In the genomic region with DNA sequence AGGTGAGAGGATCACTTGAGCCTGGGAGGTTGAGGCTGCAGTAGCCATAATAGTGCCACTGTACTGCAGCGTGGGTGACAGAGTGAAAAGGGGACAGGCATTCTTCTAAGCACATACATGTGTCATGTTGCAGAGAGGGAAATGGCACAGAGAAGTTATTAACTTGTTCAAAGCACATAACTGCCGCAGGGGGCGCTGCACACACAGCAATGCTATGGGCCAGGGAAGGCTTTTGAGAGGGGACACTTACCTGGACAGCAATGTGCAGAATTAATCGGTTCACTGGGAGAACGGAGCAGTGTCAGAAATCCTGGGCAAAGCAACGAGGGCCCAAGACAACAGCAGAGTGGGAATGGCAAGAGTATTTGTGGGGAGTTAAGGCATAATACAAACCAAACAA, we compare ENCODE assay signal across 11 cellular contexts. TPM values are rescaled to one million over a fixed set of nuclear protein-coding genes. Genes with fewer than 3 reads are reported as not detected.
DNase-seq lines count a peak whose midpoint lies in the region; TF ChIP-seq lines count a peak whose summit lies in the region.
"Had no signal": no experiment of that assay in that cellular context is flagged by ENCODE, and none has a peak within 500 bp of the region (broad histone marks: within the 10 kb centered on the region; RNA-seq: fewer than 3 reads in every experiment).

No MANE protein-coding gene starts in this region.

- no peak overlapping the region for H3T11ph ChIP-seq in H9 (ENCODE audit: low read length)

- H4K91ac ChIP-seq in H9 (ENCODE audit: insufficient read length, low read depth, low read length): no peak overlapping the region

- H3K27me3 ChIP-seq in DOHH2 (ENCODE audit: control insufficient read depth, low read length) (no peaks in the 10 kb centered on the region), H9 (ENCODE audit: insufficient read depth, low read length) (no peaks in the 10 kb centered on the region), mesendoderm (ENCODE audit: insufficient read depth, low read length, poor library complexity) (no peaks in the 10 kb centered on the region)
- no peaks in the 10 kb centered on the region for H3K27me3 ChIP-seq in effector memory CD4-positive, alpha-beta T cell (replicated peaks; ENCODE audit: control insufficient read depth, insufficient read depth, low read length, poor library complexity, severe bottlenecking)

- TF ChIP-seq CTCF in DOHH2 (IDR thresholded peaks at IDR 0.05; ENCODE audit: low read depth, low read length, poor library complexity, severe bottlenecking) (peak; percentile 29), H9 (conservative IDR thresholded peaks at IDR 0.05) (peak; percentile 83), WI38 (IDR thresholded peaks at IDR 0.05; ENCODE audit: low read depth, low read length) (peak; percentile 15; the same call in 1 of the 2 replicates)

- no peaks in the 10 kb centered on the region for H3K36me3 ChIP-seq in DOHH2 (ENCODE audit: control insufficient read depth, low read length)
- H3K36me3 ChIP-seq in mesendoderm (ENCODE audit: control insufficient read depth, insufficient read depth, low read length): no peaks in the 10 kb centered on the region
- no peaks in the 10 kb centered on the region for H3K36me3 ChIP-seq in effector memory CD4-positive, alpha-beta T cell (ENCODE audit: control insufficient read depth, insufficient read depth, low read length)

- H4K8ac ChIP-seq in H9 (replicated peaks; ENCODE audit: insufficient read length, low read depth, low read length) (no peak overlapping the region), mesendoderm (ENCODE audit: low read depth, low read length) (no peak overlapping the region)

- H3K79me1 ChIP-seq in H9 (ENCODE audit: insufficient read depth, low read depth, low read length, poor library complexity, severe bottlenecking) (no peaks in the 10 kb centered on the region), mesendoderm (ENCODE audit: low read length) (no peaks in the 10 kb centered on the region)

- H3K9me3 ChIP-seq in DOHH2 (ENCODE audit: control insufficient read depth, insufficient read depth, low read length) (no peaks in the 10 kb centered on the region), H9 (ENCODE audit: control insufficient read depth, low read depth, low read length) (no peaks in the 10 kb centered on the region)
- H3K9me3 ChIP-seq in effector memory CD4-positive, alpha-beta T cell (ENCODE audit: control insufficient read depth, low read length): no peaks in the 10 kb centered on the region

- peaks cover 8 to 15% of the 10 kb centered on the region in 2 experiments for H3K4me1 Mint-ChIP-seq in H9

- no peaks in the 10 kb centered on the region for H3F3A ChIP-seq in DOHH2 (ENCODE audit: control insufficient read depth, insufficient read depth)

- H4K5ac ChIP-seq in H9 (ENCODE audit: insufficient read length, low read depth, low read length) (no peak overlapping the region), mesendoderm (ENCODE audit: low read length) (no peak overlapping the region)

- H3K4me1 ChIP-seq in DOHH2 (ENCODE audit: control insufficient read depth, low read length) (no peaks in the 10 kb centered on the region), H9 (ENCODE audit: insufficient read depth, low read length) (no peaks in the 10 kb centered on the region), mesendoderm (ENCODE audit: control insufficient read depth, low read depth, low read length) (no peaks in the 10 kb centered on the region)
- no peaks in the 10 kb centered on the region for H3K4me1 ChIP-seq in effector memory CD4-positive, alpha-beta T cell (ENCODE audit: control insufficient read depth, insufficient read depth, low read length, poor library complexity, severe bottlenecking)
- H3K4me1 ChIP-seq: parathyroid adenoma had no signal

- H2BK20ac ChIP-seq in H9 (ENCODE audit: low read depth, low read length, poor library complexity, severe bottlenecking): no peak overlapping the region

- H3K27me3 Mint-ChIP-seq in H9 (ENCODE audit: low read depth): no peaks in the 10 kb centered on the region

- no peaks in the 10 kb centered on the region for H3K9me3 Mint-ChIP-seq in H9
- H3K9me3 Mint-ChIP-seq: activated T-cell treated with anti-CD3 and anti-CD28 coated beads, Interleukin-2, amount 50 U/mL, for 4 hours had no signal

- H3K36me3 Mint-ChIP-seq in H9 (ENCODE audit: insufficient read depth in 1 of 3, low read depth in 3 of 3): no peaks in the 10 kb centered on the region

- no peaks in the 10 kb centered on the region for H3K79me2 ChIP-seq in DOHH2 (ENCODE audit: control insufficient read depth, low read length)
- no peaks in the 10 kb centered on the region for H3K79me2 ChIP-seq in H9 (ENCODE audit: insufficient read depth, low read length)
- H3K79me2 ChIP-seq in mesendoderm (ENCODE audit: control insufficient read depth, insufficient read depth, low read length): no peaks in the 10 kb centered on the region
- H3K79me2 ChIP-seq: parathyroid adenoma had no signal

- H2BK120ac ChIP-seq in H9 (ENCODE audit: low read depth, low read length, poor library complexity, severe bottlenecking) (no peak overlapping the region), mesendoderm (ENCODE audit: low read depth, low read length) (no peak overlapping the region)

- H2AK5ac ChIP-seq in H9 (ENCODE audit: insufficient read length, low read length) (no peak overlapping the region), mesendoderm (ENCODE audit: low read length) (no peak overlapping the region)

- H3K4me3 Mint-ChIP-seq in H9: no peak overlapping the region
- H3K4me3 Mint-ChIP-seq: activated T-cell treated with anti-CD3 and anti-CD28 coated beads, Interleukin-2, amount 50 U/mL, for 4 hours had no signal

- H3K9ac ChIP-seq in H9 (ENCODE audit: extremely low read depth, insufficient read length, low read length) (no peak overlapping the region), mesendoderm (ENCODE audit: low read length) (no peak overlapping the region)
- H3K9ac ChIP-seq: parathyroid adenoma had no signal

- no peak overlapping the region for H2AFZ ChIP-seq in H9 (ENCODE audit: low read length)
- H2AFZ ChIP-seq: parathyroid adenoma had no signal

- H2BK15ac ChIP-seq in H9 (ENCODE audit: low read depth, low read length): no peak overlapping the region
- H2BK15ac ChIP-seq in mesendoderm (replicated peaks; ENCODE audit: low read depth): no peak overlapping the region

- H3K23ac ChIP-seq in H9 (ENCODE audit: insufficient read length, low read depth, low read length) (no peak overlapping the region), mesendoderm (ENCODE audit: low read length) (no peak overlapping the region)

- no peak overlapping the region for H3K56ac ChIP-seq in H9 (ENCODE audit: insufficient read length, low read depth, low read length)
- H3K56ac ChIP-seq in mesendoderm (ENCODE audit: low read length): no peak overlapping the region

- WGBS in H9 (ENCODE audit: extremely low coverage, insufficient read length, low lambda C conversion rate): no CpG with 5 or more reads among the region's 6 CpGs
- no CpG with 5 or more reads among the region's 6 CpGs for WGBS in mesendoderm (ENCODE audit: extremely low coverage, insufficient coverage, low lambda C conversion rate)

- no peaks in the 10 kb centered on the region for H3K9me2 ChIP-seq in DOHH2 (replicated peaks; ENCODE audit: control insufficient read depth, low read length)

- no peak overlapping the region for H2BK5ac ChIP-seq in H9 (ENCODE audit: insufficient read length, low read length)
- no peak overlapping the region for H2BK5ac ChIP-seq in mesendoderm (ENCODE audit: low read length)

- no peaks in the 10 kb centered on the region for H3K23me2 ChIP-seq in H9 (ENCODE audit: insufficient read length, low read depth, low read length, poor library complexity, severe bottlenecking)

- H3K14ac ChIP-seq in H9 (ENCODE audit: insufficient read depth, low read length): no peak overlapping the region

- H4K20me1 ChIP-seq in DOHH2 (ENCODE audit: control insufficient read depth, insufficient read depth, low read depth, low read length): no peaks in the 10 kb centered on the region
- H4K20me1 ChIP-seq in H9 (ENCODE audit: control insufficient read depth, insufficient read depth, insufficient read length): no peaks in the 10 kb centered on the region

- H2BK12ac ChIP-seq in H9 (ENCODE audit: insufficient read length, low read depth, low read length): no peak overlapping the region

- DNase-seq in H9 (peak; percentile 73), mesendoderm (peak; percentile 66), NCI-H146 treated with DMSO at 0.1 percent for 48 hours (lab: John Stamatoyannopoulos, UW; ENCODE audit: unreplicated experiment) (no peak), NCI-H1436 treated with DMSO at 0.1 percent for 48 hours (lab: John Stamatoyannopoulos, UW) (no peak)
- DNase-seq in effector memory CD4-positive, alpha-beta T cell: no peak
- DNase-seq in activated CD4-positive, alpha-beta T cell treated with anti-CD3 and anti-CD28 coated beads, Interleukin-2, amount 50 U/mL, for 1 hour: no peak
- DNase-seq: activated T-cell treated with anti-CD3 and anti-CD28 coated beads, Interleukin-2, amount 50 U/mL, for 4 hours had no signal

- H3K4me2 ChIP-seq in DOHH2 (ENCODE audit: low read length): no peak overlapping the region
- H3K4me2 ChIP-seq in H9 (ENCODE audit: insufficient read depth, insufficient read length, low read length): no peak overlapping the region
- H3K4me2 ChIP-seq in mesendoderm (ENCODE audit: low read length): no peak overlapping the region

- H3K4ac ChIP-seq in H9 (ENCODE audit: low read depth, low read length): no peak overlapping the region
- H3K4ac ChIP-seq in mesendoderm (ENCODE audit: low read depth, low read length): no peak overlapping the region

- no peak overlapping the region for H3K4me3 ChIP-seq in DOHH2 (ENCODE audit: low read length)
- no peak overlapping the region for H3K4me3 ChIP-seq in WI38 (ENCODE audit: low read depth, low read length)
- no peak overlapping the region for H3K4me3 ChIP-seq in mesendoderm (ENCODE audit: low read length)
- H3K4me3 ChIP-seq in effector memory CD4-positive, alpha-beta T cell (ENCODE audit: insufficient read depth, low read depth, low read length, poor library complexity, severe bottlenecking): no peak overlapping the region
- H3K4me3 ChIP-seq: coronary artery had no signal

- H3K27ac Mint-ChIP-seq in H9: no peak overlapping the region

- no peak overlapping the region for H3K27ac ChIP-seq in DOHH2 (ENCODE audit: low read depth, low read length)
- H3K27ac ChIP-seq in H9 (ENCODE audit: insufficient read length, low read depth, low read length): no peak overlapping the region
- H3K27ac ChIP-seq in mesendoderm (ENCODE audit: low read depth, low read length): no peak overlapping the region
- H3K27ac ChIP-seq in effector memory CD4-positive, alpha-beta T cell (ENCODE audit: insufficient read depth, low read length, poor library complexity, severe bottlenecking): no peak overlapping the region
- H3K27ac ChIP-seq: coronary artery, parathyroid adenoma had no signal

- no peak overlapping the region for H3K18ac ChIP-seq in H9 (ENCODE audit: insufficient read length, low read depth, low read length)
- no peak overlapping the region for H3K18ac ChIP-seq in mesendoderm (ENCODE audit: low read length)

RNA-seq across cellular contexts. Expression of gene SCYGR8, which starts 2.4 kb away (rescaled TPM):
- not detected in 2 replicates for total RNA-seq in H9 (2021)
- not detected for polyA plus RNA-seq in mesendoderm (2013, experiment 1 of 2)
- not detected for polyA plus RNA-seq in mesendoderm (2013, experiment 2 of 2)
- total RNA-seq: activated T-cell treated with anti-CD3 and anti-CD28 coated beads, Interleukin-2, amount 50 U/mL, for 4 hours had no signal

RNA-seq across cellular contexts. Expression of gene SCYGR7, which starts 19.9 kb away (rescaled TPM):
- total RNA-seq in H9 (2021): not detected in 2 replicates
- not detected for polyA plus RNA-seq in mesendoderm (2013, experiment 1 of 2)
- polyA plus RNA-seq in mesendoderm (2013, experiment 2 of 2): not detected
- total RNA-seq: activated T-cell treated with anti-CD3 and anti-CD28 coated beads, Interleukin-2, amount 50 U/mL, for 4 hours had no signal

RNA-seq across cellular contexts. Expression of gene SCYGR6, which starts 23.5 kb away (rescaled TPM):
- total RNA-seq in H9 (2021): not detected in 2 replicates
- not detected for polyA plus RNA-seq in mesendoderm (2013, experiment 1 of 2)
- not detected for polyA plus RNA-seq in mesendoderm (2013, experiment 2 of 2)
- total RNA-seq: activated T-cell treated with anti-CD3 and anti-CD28 coated beads, Interleukin-2, amount 50 U/mL, for 4 hours had no signal

RNA-seq across cellular contexts. Expression of gene SLC19A3, which starts 30.3 kb away (rescaled TPM):
- total RNA-seq in H9 (2021): 1.8 and 2.3 TPM in 2 replicates
- 3.5 TPM for polyA plus RNA-seq in mesendoderm (2013, experiment 1 of 2)
- polyA plus RNA-seq in mesendoderm (2013, experiment 2 of 2): 3.0 TPM
- total RNA-seq: activated T-cell treated with anti-CD3 and anti-CD28 coated beads, Interleukin-2, amount 50 U/mL, for 4 hours had no signal

Comparison
In these comparisons a context has a peak if more than half of its experiments do, and no peak if none do; other contexts are left out.
1. CTCF ChIP-seq: peak in every context shown above with its lines; median percentile 83 in H9; 29 in DOHH2; 15 in WI38.
2. DNase-seq: peak in H9 (single experiment) and mesendoderm (single experiment); none in NCI-H146 treated with DMSO at 0.1 percent for 48 hours (single experiment), effector memory CD4-positive, alpha-beta T cell (0 of 3), NCI-H1436 treated with DMSO at 0.1 percent for 48 hours (single experiment) and activated CD4-positive, alpha-beta T cell treated with anti-CD3 and anti-CD28 coated beads, Interleukin-2, amount 50 U/mL, for 1 hour (single experiment).